ENCODE assay signal across 2 cellular contexts in the genomic region with DNA sequence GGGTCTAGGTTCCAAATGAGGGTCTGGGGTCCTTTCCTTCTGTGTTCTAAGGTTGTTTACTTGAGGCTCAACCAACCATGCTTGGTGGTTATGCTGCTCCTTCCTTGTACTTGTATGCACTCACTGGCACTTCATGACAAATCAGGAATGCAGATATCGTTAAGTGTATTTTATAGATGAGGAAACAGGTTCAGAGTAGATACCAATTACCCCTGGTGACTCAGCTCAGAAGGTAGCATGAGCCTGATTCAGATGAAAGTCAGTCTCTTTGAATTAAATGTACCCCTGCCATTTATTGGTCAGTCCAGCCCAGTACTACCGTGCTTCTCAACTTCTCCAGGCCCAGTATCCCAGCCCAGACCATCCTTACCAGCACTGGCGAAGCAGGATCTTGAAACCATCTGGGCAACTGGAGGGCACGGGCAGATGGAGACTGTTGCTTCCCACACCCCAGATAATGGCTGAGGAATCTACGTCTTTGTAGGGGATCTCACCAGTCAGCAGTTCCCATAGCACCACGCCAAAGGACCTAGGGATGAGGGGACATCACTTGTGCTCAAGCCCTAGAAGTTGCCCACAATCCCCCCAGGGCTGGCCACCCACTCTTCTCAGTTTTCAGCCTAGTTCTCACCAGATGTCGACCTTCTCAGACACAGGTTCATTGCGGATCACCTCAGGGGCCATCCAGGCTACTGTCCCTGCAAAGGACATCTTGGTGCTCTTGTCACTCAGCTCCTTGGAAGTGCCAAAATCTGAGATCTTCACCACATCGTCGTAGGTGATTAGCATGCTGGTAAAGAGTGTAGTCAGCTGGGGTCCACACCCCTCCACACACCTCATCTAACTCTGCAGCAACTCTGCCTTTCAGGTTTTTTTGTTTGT.
TF ChIP-seq lines count a peak whose summit lies in the region.

No MANE protein-coding gene starts in this region.

TF ChIP-seq in HEK293, 187 proteins besides CTCF, POLR2A, EP300 and RAD21:
- TF ChIP-seq ZNF302 (tag by site-specific recombination; IDR thresholded peaks at IDR 0.05; ENCODE audit: low read depth) = no peak
- no peak for TF ChIP-seq ZNF114 (tag by site-specific recombination; IDR thresholded peaks at IDR 0.05)
- no peak for TF ChIP-seq ZNF239 (tag by site-specific recombination; IDR thresholded peaks at IDR 0.05)
- TF ChIP-seq ZNF768 (tag by site-specific recombination; IDR thresholded peaks at IDR 0.05) = no peak
- TF ChIP-seq ZBTB17 (tag by site-specific recombination; IDR thresholded peaks at IDR 0.05) = peak; percentile 49; the same call in 1 of the 2 replicates
- no peak for TF ChIP-seq FEZF1 (tag by site-specific recombination; IDR thresholded peaks at IDR 0.05)
- TF ChIP-seq, protein P1, sequence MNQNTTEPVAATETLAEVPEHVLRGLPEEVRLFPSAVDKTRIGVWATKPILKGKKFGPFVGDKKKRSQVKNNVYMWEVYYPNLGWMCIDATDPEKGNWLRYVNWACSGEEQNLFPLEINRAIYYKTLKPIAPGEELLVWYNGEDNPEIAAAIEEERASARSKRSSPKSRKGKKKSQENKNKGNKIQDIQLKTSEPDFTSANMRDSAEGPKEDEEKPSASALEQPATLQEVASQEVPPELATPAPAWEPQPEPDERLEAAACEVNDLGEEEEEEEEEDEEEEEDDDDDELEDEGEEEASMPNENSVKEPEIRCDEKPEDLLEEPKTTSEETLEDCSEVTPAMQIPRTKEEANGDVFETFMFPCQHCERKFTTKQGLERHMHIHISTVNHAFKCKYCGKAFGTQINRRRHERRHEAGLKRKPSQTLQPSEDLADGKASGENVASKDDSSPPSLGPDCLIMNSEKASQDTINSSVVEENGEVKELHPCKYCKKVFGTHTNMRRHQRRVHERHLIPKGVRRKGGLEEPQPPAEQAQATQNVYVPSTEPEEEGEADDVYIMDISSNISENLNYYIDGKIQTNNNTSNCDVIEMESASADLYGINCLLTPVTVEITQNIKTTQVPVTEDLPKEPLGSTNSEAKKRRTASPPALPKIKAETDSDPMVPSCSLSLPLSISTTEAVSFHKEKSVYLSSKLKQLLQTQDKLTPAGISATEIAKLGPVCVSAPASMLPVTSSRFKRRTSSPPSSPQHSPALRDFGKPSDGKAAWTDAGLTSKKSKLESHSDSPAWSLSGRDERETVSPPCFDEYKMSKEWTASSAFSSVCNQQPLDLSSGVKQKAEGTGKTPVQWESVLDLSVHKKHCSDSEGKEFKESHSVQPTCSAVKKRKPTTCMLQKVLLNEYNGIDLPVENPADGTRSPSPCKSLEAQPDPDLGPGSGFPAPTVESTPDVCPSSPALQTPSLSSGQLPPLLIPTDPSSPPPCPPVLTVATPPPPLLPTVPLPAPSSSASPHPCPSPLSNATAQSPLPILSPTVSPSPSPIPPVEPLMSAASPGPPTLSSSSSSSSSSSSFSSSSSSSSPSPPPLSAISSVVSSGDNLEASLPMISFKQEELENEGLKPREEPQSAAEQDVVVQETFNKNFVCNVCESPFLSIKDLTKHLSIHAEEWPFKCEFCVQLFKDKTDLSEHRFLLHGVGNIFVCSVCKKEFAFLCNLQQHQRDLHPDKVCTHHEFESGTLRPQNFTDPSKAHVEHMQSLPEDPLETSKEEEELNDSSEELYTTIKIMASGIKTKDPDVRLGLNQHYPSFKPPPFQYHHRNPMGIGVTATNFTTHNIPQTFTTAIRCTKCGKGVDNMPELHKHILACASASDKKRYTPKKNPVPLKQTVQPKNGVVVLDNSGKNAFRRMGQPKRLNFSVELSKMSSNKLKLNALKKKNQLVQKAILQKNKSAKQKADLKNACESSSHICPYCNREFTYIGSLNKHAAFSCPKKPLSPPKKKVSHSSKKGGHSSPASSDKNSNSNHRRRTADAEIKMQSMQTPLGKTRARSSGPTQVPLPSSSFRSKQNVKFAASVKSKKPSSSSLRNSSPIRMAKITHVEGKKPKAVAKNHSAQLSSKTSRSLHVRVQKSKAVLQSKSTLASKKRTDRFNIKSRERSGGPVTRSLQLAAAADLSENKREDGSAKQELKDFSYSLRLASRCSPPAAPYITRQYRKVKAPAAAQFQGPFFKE (tag by site-specific recombination; IDR thresholded peaks at IDR 0.05; ENCODE audit: borderline replicate concordance) = no peak
- no peak for TF ChIP-seq BCL11B (tag by site-specific recombination; IDR thresholded peaks at IDR 0.05; ENCODE audit: low read depth)
- TF ChIP-seq ZNF600 (tag by site-specific recombination; IDR thresholded peaks at IDR 0.05) = peak; percentile 4; the same call in 1 of the 2 replicates
- TF ChIP-seq TCF7L2 (IDR thresholded peaks at IDR 0.05; ENCODE audit: borderline replicate concordance, low read depth, low read length) = no peak
- no peak for TF ChIP-seq HOXD13 (CRISPR knock-in tag; IDR thresholded peaks at IDR 0.05; ENCODE audit: borderline replicate concordance)
- TF ChIP-seq ZNF596 (tag by site-specific recombination; IDR thresholded peaks at IDR 0.05) = no peak
TF ChIP-seq in HEK293: peak in this region for 2.

TF ChIP-seq in GM12878, 131 proteins besides CTCF, POLR2A, EP300 and RAD21:
- TF ChIP-seq, protein P2, sequence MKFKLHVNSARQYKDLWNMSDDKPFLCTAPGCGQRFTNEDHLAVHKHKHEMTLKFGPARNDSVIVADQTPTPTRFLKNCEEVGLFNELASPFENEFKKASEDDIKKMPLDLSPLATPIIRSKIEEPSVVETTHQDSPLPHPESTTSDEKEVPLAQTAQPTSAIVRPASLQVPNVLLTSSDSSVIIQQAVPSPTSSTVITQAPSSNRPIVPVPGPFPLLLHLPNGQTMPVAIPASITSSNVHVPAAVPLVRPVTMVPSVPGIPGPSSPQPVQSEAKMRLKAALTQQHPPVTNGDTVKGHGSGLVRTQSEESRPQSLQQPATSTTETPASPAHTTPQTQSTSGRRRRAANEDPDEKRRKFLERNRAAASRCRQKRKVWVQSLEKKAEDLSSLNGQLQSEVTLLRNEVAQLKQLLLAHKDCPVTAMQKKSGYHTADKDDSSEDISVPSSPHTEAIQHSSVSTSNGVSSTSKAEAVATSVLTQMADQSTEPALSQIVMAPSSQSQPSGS (IDR thresholded peaks at IDR 0.05; ENCODE audit: low read length) = 0 out of 2 replicates have a peak, but pooled peaks have one; percentile 4
- TF ChIP-seq MEF2A (IDR thresholded peaks at IDR 0.05; ENCODE audit: insufficient read depth, low read depth, low read length) (no peak), PML (IDR thresholded peaks at IDR 0.05; ENCODE audit: low read length) (peak; percentile 4; the same call in 1 of the 2 replicates)
- TF ChIP-seq, protein P3, sequence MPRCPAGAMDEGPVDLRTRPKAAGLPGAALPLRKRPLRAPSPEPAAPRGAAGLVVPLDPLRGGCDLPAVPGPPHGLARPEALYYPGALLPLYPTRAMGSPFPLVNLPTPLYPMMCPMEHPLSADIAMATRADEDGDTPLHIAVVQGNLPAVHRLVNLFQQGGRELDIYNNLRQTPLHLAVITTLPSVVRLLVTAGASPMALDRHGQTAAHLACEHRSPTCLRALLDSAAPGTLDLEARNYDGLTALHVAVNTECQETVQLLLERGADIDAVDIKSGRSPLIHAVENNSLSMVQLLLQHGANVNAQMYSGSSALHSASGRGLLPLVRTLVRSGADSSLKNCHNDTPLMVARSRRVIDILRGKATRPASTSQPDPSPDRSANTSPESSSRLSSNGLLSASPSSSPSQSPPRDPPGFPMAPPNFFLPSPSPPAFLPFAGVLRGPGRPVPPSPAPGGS (IDR thresholded peaks at IDR 0.05; ENCODE audit: borderline replicate concordance, insufficient read depth, low read depth, low read length, poor library complexity, severe bottlenecking) = peak; percentile 2
